ENCODE assay signal across 1 cellular context in genomic region chr1:151502035-151502728, GRCh38.
TF ChIP-seq lines count a peak whose summit lies in the region.

No MANE protein-coding gene starts in this region.

TF ChIP-seq in K562, 482 proteins besides CTCF, POLR2A, EP300 and RAD21 (continues in another document):
- peak; percentile 36; the same call in 1 of the 2 replicates for TF ChIP-seq ZNF589 (CRISPR knock-in tag; IDR thresholded peaks at IDR 0.05; ENCODE audit: low read depth)
- TF ChIP-seq PHF21A (IDR thresholded peaks at IDR 0.05; ENCODE audit: borderline replicate concordance, low read depth) = no peak
- TF ChIP-seq TCF3 (CRISPR knock-in tag; IDR thresholded peaks at IDR 0.05) = no peak
- TF ChIP-seq ADNP (tag; IDR thresholded peaks at IDR 0.05) = 0 out of 2 replicates have a peak, but pooled peaks have one; percentile 23
- no peak for TF ChIP-seq LCOR (CRISPR knock-in tag; IDR thresholded peaks at IDR 0.05)
- TF ChIP-seq, protein P1, sequence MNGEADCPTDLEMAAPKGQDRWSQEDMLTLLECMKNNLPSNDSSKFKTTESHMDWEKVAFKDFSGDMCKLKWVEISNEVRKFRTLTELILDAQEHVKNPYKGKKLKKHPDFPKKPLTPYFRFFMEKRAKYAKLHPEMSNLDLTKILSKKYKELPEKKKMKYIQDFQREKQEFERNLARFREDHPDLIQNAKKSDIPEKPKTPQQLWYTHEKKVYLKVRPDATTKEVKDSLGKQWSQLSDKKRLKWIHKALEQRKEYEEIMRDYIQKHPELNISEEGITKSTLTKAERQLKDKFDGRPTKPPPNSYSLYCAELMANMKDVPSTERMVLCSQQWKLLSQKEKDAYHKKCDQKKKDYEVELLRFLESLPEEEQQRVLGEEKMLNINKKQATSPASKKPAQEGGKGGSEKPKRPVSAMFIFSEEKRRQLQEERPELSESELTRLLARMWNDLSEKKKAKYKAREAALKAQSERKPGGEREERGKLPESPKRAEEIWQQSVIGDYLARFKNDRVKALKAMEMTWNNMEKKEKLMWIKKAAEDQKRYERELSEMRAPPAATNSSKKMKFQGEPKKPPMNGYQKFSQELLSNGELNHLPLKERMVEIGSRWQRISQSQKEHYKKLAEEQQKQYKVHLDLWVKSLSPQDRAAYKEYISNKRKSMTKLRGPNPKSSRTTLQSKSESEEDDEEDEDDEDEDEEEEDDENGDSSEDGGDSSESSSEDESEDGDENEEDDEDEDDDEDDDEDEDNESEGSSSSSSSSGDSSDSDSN (IDR thresholded peaks at IDR 0.05; ENCODE audit: borderline replicate concordance in 1 of 2, low read depth in 2 of 2, low read length in 2 of 2) = no peak
- TF ChIP-seq CCNT2 (IDR thresholded peaks at IDR 0.05; ENCODE audit: borderline replicate concordance, extremely low read depth, insufficient read length, low read depth, low read length) = no peak
- 0 out of 2 replicates have a peak, but pooled peaks have one; percentile 23 for TF ChIP-seq SOX6 (IDR thresholded peaks at IDR 0.05)
- no peak for TF ChIP-seq HDAC6 (IDR thresholded peaks at IDR 0.05; ENCODE audit: low read depth, low read length)
- no peak for TF ChIP-seq ZNF57 (CRISPR knock-in tag; IDR thresholded peaks at IDR 0.05)
- TF ChIP-seq NCOA2 (IDR thresholded peaks at IDR 0.05; ENCODE audit: partially characterized antibody in 2 of 2) = no peak
- no peak for TF ChIP-seq SREBF2 (CRISPR knock-in tag; IDR thresholded peaks at IDR 0.05)
- 0 out of 2 replicates have a peak, but pooled peaks have one; percentile 20 for TF ChIP-seq SMAD4 (CRISPR knock-in tag; conservative IDR thresholded peaks at IDR 0.05)
- peak; percentile 39; the same call in 1 of the 2 replicates for TF ChIP-seq ESRRA (IDR thresholded peaks at IDR 0.05; ENCODE audit: borderline replicate concordance, low read depth)
- TF ChIP-seq RCOR1 (IDR thresholded peaks at IDR 0.05; ENCODE audit: borderline replicate concordance in 1 of 2, low read depth in 2 of 2, low read length in 2 of 2) = peak in 1 of 2 experiments; percentile 81; a peak in 3 of 4 replicates
- TF ChIP-seq, protein P2, sequence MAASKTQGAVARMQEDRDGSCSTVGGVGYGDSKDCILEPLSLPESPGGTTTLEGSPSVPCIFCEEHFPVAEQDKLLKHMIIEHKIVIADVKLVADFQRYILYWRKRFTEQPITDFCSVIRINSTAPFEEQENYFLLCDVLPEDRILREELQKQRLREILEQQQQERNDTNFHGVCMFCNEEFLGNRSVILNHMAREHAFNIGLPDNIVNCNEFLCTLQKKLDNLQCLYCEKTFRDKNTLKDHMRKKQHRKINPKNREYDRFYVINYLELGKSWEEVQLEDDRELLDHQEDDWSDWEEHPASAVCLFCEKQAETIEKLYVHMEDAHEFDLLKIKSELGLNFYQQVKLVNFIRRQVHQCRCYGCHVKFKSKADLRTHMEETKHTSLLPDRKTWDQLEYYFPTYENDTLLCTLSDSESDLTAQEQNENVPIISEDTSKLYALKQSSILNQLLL (CRISPR knock-in tag; IDR thresholded peaks at IDR 0.05; ENCODE audit: borderline replicate concordance) = no peak
- TF ChIP-seq, protein P3, sequence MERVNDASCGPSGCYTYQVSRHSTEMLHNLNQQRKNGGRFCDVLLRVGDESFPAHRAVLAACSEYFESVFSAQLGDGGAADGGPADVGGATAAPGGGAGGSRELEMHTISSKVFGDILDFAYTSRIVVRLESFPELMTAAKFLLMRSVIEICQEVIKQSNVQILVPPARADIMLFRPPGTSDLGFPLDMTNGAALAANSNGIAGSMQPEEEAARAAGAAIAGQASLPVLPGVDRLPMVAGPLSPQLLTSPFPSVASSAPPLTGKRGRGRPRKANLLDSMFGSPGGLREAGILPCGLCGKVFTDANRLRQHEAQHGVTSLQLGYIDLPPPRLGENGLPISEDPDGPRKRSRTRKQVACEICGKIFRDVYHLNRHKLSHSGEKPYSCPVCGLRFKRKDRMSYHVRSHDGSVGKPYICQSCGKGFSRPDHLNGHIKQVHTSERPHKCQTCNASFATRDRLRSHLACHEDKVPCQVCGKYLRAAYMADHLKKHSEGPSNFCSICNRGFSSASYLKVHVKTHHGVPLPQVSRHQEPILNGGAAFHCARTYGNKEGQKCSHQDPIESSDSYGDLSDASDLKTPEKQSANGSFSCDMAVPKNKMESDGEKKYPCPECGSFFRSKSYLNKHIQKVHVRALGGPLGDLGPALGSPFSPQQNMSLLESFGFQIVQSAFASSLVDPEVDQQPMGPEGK (CRISPR knock-in tag; IDR thresholded peaks at IDR 0.05; ENCODE audit: borderline replicate concordance) = no peak
- TF ChIP-seq ARHGAP35 (IDR thresholded peaks at IDR 0.05; ENCODE audit: partially characterized antibody) = no peak
- no peak for TF ChIP-seq NR2C2 (CRISPR knock-in tag; IDR thresholded peaks at IDR 0.05)
- peak; percentile 44; the same call in 1 of the 2 replicates for TF ChIP-seq NR2C2 (tag; IDR thresholded peaks at IDR 0.05)
- TF ChIP-seq CBX1 (IDR thresholded peaks at IDR 0.05; ENCODE audit: low read depth) = no peak
- no peak for TF ChIP-seq HLTF (IDR thresholded peaks at IDR 0.05)
- TF ChIP-seq ZNF449 (CRISPR knock-in tag; IDR thresholded peaks at IDR 0.05) = no peak
- TF ChIP-seq SNIP1 (IDR thresholded peaks at IDR 0.05; ENCODE audit: low read depth) = no peak
- TF ChIP-seq ZKSCAN8 (CRISPR knock-in tag; IDR thresholded peaks at IDR 0.05) = no peak
- TF ChIP-seq KLF10 (CRISPR knock-in tag; IDR thresholded peaks at IDR 0.05) = no peak
- no peak for TF ChIP-seq POLR3G (IDR thresholded peaks at IDR 0.05; ENCODE audit: extremely low read depth, insufficient read length, insufficient replicate concordance)
- TF ChIP-seq MYC (IDR thresholded peaks at IDR 0.05; ENCODE audit: low read depth, low read length) = 0 out of 2 replicates have a peak, but pooled peaks have one; percentile 2
- TF ChIP-seq MYC (CRISPR knock-in tag; IDR thresholded peaks at IDR 0.05; ENCODE audit: borderline replicate concordance, low read depth) = no peak
- TF ChIP-seq NUFIP1 (IDR thresholded peaks at IDR 0.05; ENCODE audit: partially characterized antibody) = no peak
- TF ChIP-seq KDM1A (IDR thresholded peaks at IDR 0.05) = peak; percentile 86 to 87
- TF ChIP-seq, protein P4, sequence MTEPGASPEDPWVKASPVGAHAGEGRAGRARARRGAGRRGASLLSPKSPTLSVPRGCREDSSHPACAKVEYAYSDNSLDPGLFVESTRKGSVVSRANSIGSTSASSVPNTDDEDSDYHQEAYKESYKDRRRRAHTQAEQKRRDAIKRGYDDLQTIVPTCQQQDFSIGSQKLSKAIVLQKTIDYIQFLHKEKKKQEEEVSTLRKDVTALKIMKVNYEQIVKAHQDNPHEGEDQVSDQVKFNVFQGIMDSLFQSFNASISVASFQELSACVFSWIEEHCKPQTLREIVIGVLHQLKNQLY (CRISPR knock-in tag; conservative IDR thresholded peaks at IDR 0.05) = no peak
- peak; percentile 59; the same call in 1 of the 2 replicates for TF ChIP-seq HDAC2 (IDR thresholded peaks at IDR 0.05)
- TF ChIP-seq, protein P5, sequence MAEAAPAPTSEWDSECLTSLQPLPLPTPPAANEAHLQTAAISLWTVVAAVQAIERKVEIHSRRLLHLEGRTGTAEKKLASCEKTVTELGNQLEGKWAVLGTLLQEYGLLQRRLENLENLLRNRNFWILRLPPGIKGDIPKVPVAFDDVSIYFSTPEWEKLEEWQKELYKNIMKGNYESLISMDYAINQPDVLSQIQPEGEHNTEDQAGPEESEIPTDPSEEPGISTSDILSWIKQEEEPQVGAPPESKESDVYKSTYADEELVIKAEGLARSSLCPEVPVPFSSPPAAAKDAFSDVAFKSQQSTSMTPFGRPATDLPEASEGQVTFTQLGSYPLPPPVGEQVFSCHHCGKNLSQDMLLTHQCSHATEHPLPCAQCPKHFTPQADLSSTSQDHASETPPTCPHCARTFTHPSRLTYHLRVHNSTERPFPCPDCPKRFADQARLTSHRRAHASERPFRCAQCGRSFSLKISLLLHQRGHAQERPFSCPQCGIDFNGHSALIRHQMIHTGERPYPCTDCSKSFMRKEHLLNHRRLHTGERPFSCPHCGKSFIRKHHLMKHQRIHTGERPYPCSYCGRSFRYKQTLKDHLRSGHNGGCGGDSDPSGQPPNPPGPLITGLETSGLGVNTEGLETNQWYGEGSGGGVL (CRISPR knock-in tag; IDR thresholded peaks at IDR 0.05) = no peak
- no peak for TF ChIP-seq TAF15 (IDR thresholded peaks at IDR 0.05; ENCODE audit: low read depth, low read length)
- TF ChIP-seq SRF (CRISPR knock-in tag; IDR thresholded peaks at IDR 0.05) = peak in 1 of 2 experiments; percentile 83; a peak in 2 of 4 replicates
- TF ChIP-seq RBM39 (optimal IDR thresholded peaks at IDR 0.05; ENCODE audit: low read depth, low read length) = no peak
- TF ChIP-seq NCOR1 (IDR thresholded peaks at IDR 0.05) = no peak
- TF ChIP-seq ZNF395 (CRISPR knock-in tag; IDR thresholded peaks at IDR 0.05) = 0 out of 2 replicates have a peak, but pooled peaks have one; percentile 38
- no peak for TF ChIP-seq CHD2 (IDR thresholded peaks at IDR 0.05; ENCODE audit: low read depth, low read length)
- TF ChIP-seq CBX8 (IDR thresholded peaks at IDR 0.05; ENCODE audit: borderline replicate concordance, extremely low read depth, low read depth, low read length, poor library complexity, severe bottlenecking) = no peak
- TF ChIP-seq MAZ (CRISPR knock-in tag; conservative IDR thresholded peaks at IDR 0.05 in 1 of 2, IDR thresholded peaks at IDR 0.05 in 1 of 2) = 0 out of 4 replicates have a peak, but pooled peaks of 1 of the 2 experiments have one; percentile 0
- TF ChIP-seq ZBTB1 (CRISPR knock-in tag; IDR thresholded peaks at IDR 0.05; ENCODE audit: borderline replicate concordance, low read depth) = 0 out of 2 replicates have a peak, but pooled peaks have one; percentile 50
- TF ChIP-seq, protein P6, sequence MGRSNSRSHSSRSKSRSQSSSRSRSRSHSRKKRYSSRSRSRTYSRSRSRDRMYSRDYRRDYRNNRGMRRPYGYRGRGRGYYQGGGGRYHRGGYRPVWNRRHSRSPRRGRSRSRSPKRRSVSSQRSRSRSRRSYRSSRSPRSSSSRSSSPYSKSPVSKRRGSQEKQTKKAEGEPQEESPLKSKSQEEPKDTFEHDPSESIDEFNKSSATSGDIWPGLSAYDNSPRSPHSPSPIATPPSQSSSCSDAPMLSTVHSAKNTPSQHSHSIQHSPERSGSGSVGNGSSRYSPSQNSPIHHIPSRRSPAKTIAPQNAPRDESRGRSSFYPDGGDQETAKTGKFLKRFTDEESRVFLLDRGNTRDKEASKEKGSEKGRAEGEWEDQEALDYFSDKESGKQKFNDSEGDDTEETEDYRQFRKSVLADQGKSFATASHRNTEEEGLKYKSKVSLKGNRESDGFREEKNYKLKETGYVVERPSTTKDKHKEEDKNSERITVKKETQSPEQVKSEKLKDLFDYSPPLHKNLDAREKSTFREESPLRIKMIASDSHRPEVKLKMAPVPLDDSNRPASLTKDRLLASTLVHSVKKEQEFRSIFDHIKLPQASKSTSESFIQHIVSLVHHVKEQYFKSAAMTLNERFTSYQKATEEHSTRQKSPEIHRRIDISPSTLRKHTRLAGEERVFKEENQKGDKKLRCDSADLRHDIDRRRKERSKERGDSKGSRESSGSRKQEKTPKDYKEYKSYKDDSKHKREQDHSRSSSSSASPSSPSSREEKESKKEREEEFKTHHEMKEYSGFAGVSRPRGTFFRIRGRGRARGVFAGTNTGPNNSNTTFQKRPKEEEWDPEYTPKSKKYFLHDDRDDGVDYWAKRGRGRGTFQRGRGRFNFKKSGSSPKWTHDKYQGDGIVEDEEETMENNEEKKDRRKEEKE (IDR thresholded peaks at IDR 0.05; ENCODE audit: borderline replicate concordance in 1 of 2, control insufficient read depth in 1 of 2, low read depth in 2 of 2, low read length in 1 of 2) = no peak
- no peak for TF ChIP-seq ZBTB34 (CRISPR knock-in tag; IDR thresholded peaks at IDR 0.05)
- peak; percentile 27; the same call in 1 of the 2 replicates for TF ChIP-seq NFE2 (IDR thresholded peaks at IDR 0.05; ENCODE audit: low read depth)
- TF ChIP-seq ZBED1 (IDR thresholded peaks at IDR 0.05) = no peak
- TF ChIP-seq ZNF143 (CRISPR knock-in tag; IDR thresholded peaks at IDR 0.05) = no peak
- no peak for TF ChIP-seq KAT2B (IDR thresholded peaks at IDR 0.05; ENCODE audit: low read depth, low read length)
- TF ChIP-seq SRSF3 (IDR thresholded peaks at IDR 0.05; ENCODE audit: insufficient read depth, low read length) = no peak
- no peak for TF ChIP-seq FOXA1 (IDR thresholded peaks at IDR 0.05; ENCODE audit: borderline replicate concordance)
- TF ChIP-seq ARNT (IDR thresholded peaks at IDR 0.05) = no peak
- TF ChIP-seq TEAD1 (CRISPR knock-in tag; IDR thresholded peaks at IDR 0.05) = peak in 1 of 2 experiments; percentile 15; a peak in 1 of 4 replicates
- TF ChIP-seq MCM7 (IDR thresholded peaks at IDR 0.05) = no peak
- 0 out of 2 replicates have a peak, but pooled peaks have one; percentile 17 for TF ChIP-seq SMARCE1 (IDR thresholded peaks at IDR 0.05)
- no peak for TF ChIP-seq JUN (IDR thresholded peaks at IDR 0.05; ENCODE audit: borderline replicate concordance, low read depth, low read length)
- no peak for TF ChIP-seq JUN (CRISPR knock-in tag; IDR thresholded peaks at IDR 0.05; ENCODE audit: borderline replicate concordance)
- no peak for TF ChIP-seq IFI16 (CRISPR knock-in tag; IDR thresholded peaks at IDR 0.05)
